ENCODE assay signal across 14 cellular contexts in the genomic region with DNA sequence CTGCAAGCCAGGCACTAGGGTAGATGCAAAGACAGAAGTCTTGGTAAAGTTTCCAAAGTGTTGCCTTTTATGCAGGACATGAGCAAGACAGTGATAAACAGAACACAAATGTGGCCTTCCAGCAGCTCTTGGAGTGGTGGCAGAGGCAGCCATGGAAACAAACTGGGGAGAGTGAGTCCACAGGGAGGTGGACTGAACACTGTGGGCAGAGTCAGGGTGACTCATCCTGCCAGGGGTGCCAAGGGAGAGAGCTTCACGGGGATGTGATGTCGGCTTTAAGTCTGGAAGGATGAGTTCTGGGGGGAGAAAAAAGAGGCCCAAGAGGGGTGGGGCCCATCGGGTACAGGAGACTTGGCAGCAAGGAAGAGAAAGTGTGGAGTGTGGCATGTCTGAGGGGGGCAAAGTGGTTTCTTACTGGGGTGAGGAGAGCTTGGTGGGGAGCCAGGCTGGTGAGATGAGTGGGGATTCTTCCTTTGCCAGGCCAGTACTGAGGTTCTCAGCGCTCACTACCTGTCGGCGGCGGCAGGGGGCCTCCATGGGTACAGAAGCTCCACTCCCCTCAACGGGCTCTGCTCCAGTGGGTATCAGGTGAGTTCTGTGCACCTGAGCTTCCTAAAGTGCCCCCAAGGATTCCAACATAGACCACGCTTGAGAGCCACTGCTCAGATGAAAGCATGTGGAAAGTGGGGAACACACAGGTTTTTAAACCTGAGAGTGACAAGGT. TPM values are rescaled to one million over a fixed set of nuclear protein-coding genes. Genes with fewer than 3 reads are reported as not detected.
A peak's percentile ranks its signal among the peaks of the same experiment; 100 is the strongest.
DNase-seq lines count a peak whose midpoint lies in the region; ATAC-seq and TF ChIP-seq lines count a peak whose summit lies in the region.
"Had no signal": no experiment of that assay in that cellular context is flagged by ENCODE, and none has a peak within 500 bp of the region (broad histone marks: within the 10 kb centered on the region; RNA-seq: fewer than 3 reads in every experiment).

No MANE protein-coding gene starts in this region.

- no peaks in the 10 kb centered on the region for H3K9me3 ChIP-seq in Loucy (ENCODE audit: insufficient read depth, low read depth, low read length)

- H4K20me1 ChIP-seq in Loucy (ENCODE audit: insufficient read depth, low read length, poor library complexity, severe bottlenecking): no peaks in the 10 kb centered on the region

- peaks cover 5% of the 10 kb centered on the region for H3K4me1 ChIP-seq in Loucy (ENCODE audit: insufficient read depth, low read length, poor library complexity, severe bottlenecking)

- in situ Hi-C loops in astrocyte of the spinal cord (cut with HindIII; ENCODE audit: low sequenced_read_pairs): no loop called here

- H3K27me3 ChIP-seq in Loucy (ENCODE audit: insufficient read depth, low read length, poor library complexity, severe bottlenecking): no peaks in the 10 kb centered on the region

- peak overlapping the region; percentile 38; the same call in 1 of the 2 replicates for H2AFZ ChIP-seq in Loucy (ENCODE audit: low read length)

- H3K4me1 Mint-ChIP-seq in progenitor cell of endocrine pancreas (ENCODE audit: low read depth): peaks cover 2% of the 10 kb centered on the region

- H3K4me3 ChIP-seq in Loucy (ENCODE audit: low read length, poor library complexity, severe bottlenecking) (no peak overlapping the region), astrocyte of the spinal cord (ENCODE audit: low read depth, low read length) (no peak overlapping the region)

- H3K27me3 Mint-ChIP-seq in progenitor cell of endocrine pancreas: peaks cover 66% of the 10 kb centered on the region

- no peaks in the 10 kb centered on the region for H3K9me3 Mint-ChIP-seq in progenitor cell of endocrine pancreas (ENCODE audit: low read depth)
- H3K9me3 Mint-ChIP-seq: activated naive CD8-positive, alpha-beta T cell treated with anti-CD3 and anti-CD28 coated beads for 36 hours; CD14-positive monocyte; stimulated activated naive CD8-positive, alpha-beta T cell treated with anti-CD3 and anti-CD28 coated beads, Interleukin-15, Interleukin-2, amounts not matched to agents 100 ng/mL and 50 ng/mL, for 24 hours had no signal

- no peak overlapping the region for H3K4me3 Mint-ChIP-seq in progenitor cell of endocrine pancreas (ENCODE audit: low read depth)
- H3K4me3 Mint-ChIP-seq: activated naive CD8-positive, alpha-beta T cell treated with anti-CD3 and anti-CD28 coated beads for 36 hours; CD14-positive monocyte; stimulated activated naive CD8-positive, alpha-beta T cell treated with anti-CD3 and anti-CD28 coated beads, Interleukin-15, Interleukin-2, amounts not matched to agents 100 ng/mL and 50 ng/mL, for 24 hours had no signal

- no peaks in the 10 kb centered on the region for H3K9me2 ChIP-seq in Loucy (replicated peaks; ENCODE audit: low read depth, low read length)

- no peak overlapping the region for H3K4me2 ChIP-seq in Loucy (ENCODE audit: low read depth, low read length, poor library complexity, severe bottlenecking)

- TF ChIP-seq CTCF in Loucy (conservative IDR thresholded peaks at IDR 0.05; ENCODE audit: low read length) (no peak), astrocyte of the spinal cord (IDR thresholded peaks at IDR 0.05; ENCODE audit: low read depth, low read length) (peak; percentile 1), progenitor cell of endocrine pancreas (IDR thresholded peaks at IDR 0.05; ENCODE audit: unreplicated experiment) (no peak)

- ATAC-seq in HG03135 (IDR thresholded peaks at IDR 0.05; ENCODE audit: unreplicated experiment): no peak

- H3K36me3 ChIP-seq in Loucy (ENCODE audit: insufficient read depth, low read length): no peaks in the 10 kb centered on the region

- peak; percentile 68 for DNase-seq in Daoy (ENCODE audit: low read depth)
- peak; percentile 29 for DNase-seq in astrocyte of the spinal cord (ENCODE audit: low read depth, low spot score)
- DNase-seq in medulla oblongata (ENCODE audit: extremely low spot score): peak; percentile 23
- no peak for DNase-seq in SK-N-DZ (ENCODE audit: low spot score)
- DNase-seq in progenitor cell of endocrine pancreas (ENCODE audit: low spot score, unreplicated experiment): no peak
- DNase-seq in stimulated activated CD4-positive, alpha-beta T cell treated with anti-CD3 and anti-CD28 coated beads, Interleukin-1b, Interleukin-23, amount 100 ng/mL, for 48 hours: no peak
- DNase-seq: activated CD8-positive, alpha-beta memory T cell treated with anti-CD3 and anti-CD28 coated beads, Interleukin-2, amount 50 U/mL, for 4 hours; activated naive CD8-positive, alpha-beta T cell treated with anti-CD3 and anti-CD28 coated beads for 36 hours; NCI-H1436 treated with DMSO at 0.1 percent for 48 hours; NCI-H510A treated with DMSO at 0.1 percent for 48 hours had no signal

- no peak overlapping the region for H3K27ac Mint-ChIP-seq in progenitor cell of endocrine pancreas
- H3K27ac Mint-ChIP-seq: activated naive CD8-positive, alpha-beta T cell treated with anti-CD3 and anti-CD28 coated beads for 36 hours had no signal

- no peak overlapping the region for H3K9ac ChIP-seq in Loucy (ENCODE audit: low read depth, low read length, poor library complexity, severe bottlenecking)

- H3K79me2 ChIP-seq in Loucy (ENCODE audit: insufficient read depth, low read length): no peaks in the 10 kb centered on the region

- H3K36me3 Mint-ChIP-seq in progenitor cell of endocrine pancreas (ENCODE audit: insufficient read depth): no peaks in the 10 kb centered on the region
- H3K36me3 Mint-ChIP-seq: activated naive CD8-positive, alpha-beta T cell treated with anti-CD3 and anti-CD28 coated beads for 36 hours; CD14-positive monocyte had no signal

- no peaks in the 10 kb centered on the region for H3F3A ChIP-seq in Loucy (ENCODE audit: low read depth)

RNA-seq across cellular contexts. Expression of gene KIAA0040, which starts 41.8 kb away (rescaled TPM):
- 4.7 TPM in 2 replicates for total RNA-seq in Daoy (2014; rRNA removed; shearing (Covaris generic))
- not detected in 2 replicates for polyA plus RNA-seq in SK-N-DZ (2014; cell fraction: cytosol; rRNA removed)
- polyA plus RNA-seq in SK-N-DZ (2014; cell fraction: nucleus; rRNA removed): not detected in 2 replicates
- 2.4 and 2.8 TPM in 2 replicates for total RNA-seq in progenitor cell of endocrine pancreas

Comparison
In these comparisons a context has a peak if more than half of its experiments do, and no peak if none do; other contexts are left out.
1. DNase-seq: peak in Daoy (single experiment), astrocyte of the spinal cord (single experiment) and medulla oblongata (single experiment); none in SK-N-DZ (single experiment), progenitor cell of endocrine pancreas (single experiment) and stimulated activated CD4-positive, alpha-beta T cell treated with anti-CD3 and anti-CD28 coated beads, Interleukin-1b, Interleukin-23, amount 100 ng/mL, for 48 hours (single experiment).